1 cellular context compared by ENCODE assay signal in genomic region chr14:23580948-23581281, GRCh38.
TF ChIP-seq lines count a peak whose summit lies in the region.

No MANE protein-coding gene starts in this region.

TF ChIP-seq in HepG2, 621 proteins besides CTCF, POLR2A, EP300 and RAD21 (continued from another document):
- peak; percentile 76; the same call in 1 of the 2 replicates for TF ChIP-seq UBTF (CRISPR knock-in tag; IDR thresholded peaks at IDR 0.05)
TF ChIP-seq in HepG2: peak in this region for 41.
